In the genomic region with DNA sequence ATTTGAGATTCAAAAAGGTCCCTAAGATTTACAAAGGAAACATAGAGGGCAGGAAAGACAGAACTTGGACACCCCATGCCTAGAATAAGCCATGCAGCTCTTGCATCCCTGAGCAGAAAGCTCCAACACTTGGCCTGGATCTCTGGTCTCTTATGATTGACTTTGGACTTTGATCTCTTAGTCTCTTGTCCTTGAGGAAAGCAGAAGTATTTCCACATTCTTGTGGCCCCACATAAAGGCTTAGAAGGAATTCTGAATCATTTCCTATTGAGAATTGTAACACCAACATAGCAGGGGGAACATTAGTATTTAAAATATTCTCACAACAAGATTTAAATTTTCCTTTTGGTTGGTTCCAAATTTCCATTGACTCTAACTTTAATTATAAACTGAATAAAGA, we compare ENCODE assay signal across 2 cellular contexts.
TF ChIP-seq lines count a peak whose summit lies in the region.

No MANE protein-coding gene starts in this region.

TF ChIP-seq in SK-N-SH, 30 proteins besides CTCF, POLR2A, EP300 and RAD21:
- TF ChIP-seq RFX5 (IDR thresholded peaks at IDR 0.05; ENCODE audit: low read length) = no peak
- no peak for TF ChIP-seq MEF2A (IDR thresholded peaks at IDR 0.05; ENCODE audit: borderline replicate concordance, low read depth)
- TF ChIP-seq ELF1 (IDR thresholded peaks at IDR 0.05) = no peak
- no peak for TF ChIP-seq TAF1 (IDR thresholded peaks at IDR 0.05; ENCODE audit: borderline replicate concordance, low read depth, low read length)
- TF ChIP-seq EZH2phosphoT487 (IDR thresholded peaks at IDR 0.05; ENCODE audit: borderline replicate concordance, low read depth) = no peak
- TF ChIP-seq, protein P1, sequence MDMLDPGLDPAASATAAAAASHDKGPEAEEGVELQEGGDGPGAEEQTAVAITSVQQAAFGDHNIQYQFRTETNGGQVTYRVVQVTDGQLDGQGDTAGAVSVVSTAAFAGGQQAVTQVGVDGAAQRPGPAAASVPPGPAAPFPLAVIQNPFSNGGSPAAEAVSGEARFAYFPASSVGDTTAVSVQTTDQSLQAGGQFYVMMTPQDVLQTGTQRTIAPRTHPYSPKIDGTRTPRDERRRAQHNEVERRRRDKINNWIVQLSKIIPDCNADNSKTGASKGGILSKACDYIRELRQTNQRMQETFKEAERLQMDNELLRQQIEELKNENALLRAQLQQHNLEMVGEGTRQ (IDR thresholded peaks at IDR 0.05; ENCODE audit: borderline replicate concordance, low read depth, low read length) = no peak
- no peak for TF ChIP-seq FOSL2 (IDR thresholded peaks at IDR 0.05; ENCODE audit: borderline replicate concordance, low read depth)
- TF ChIP-seq, protein P2, sequence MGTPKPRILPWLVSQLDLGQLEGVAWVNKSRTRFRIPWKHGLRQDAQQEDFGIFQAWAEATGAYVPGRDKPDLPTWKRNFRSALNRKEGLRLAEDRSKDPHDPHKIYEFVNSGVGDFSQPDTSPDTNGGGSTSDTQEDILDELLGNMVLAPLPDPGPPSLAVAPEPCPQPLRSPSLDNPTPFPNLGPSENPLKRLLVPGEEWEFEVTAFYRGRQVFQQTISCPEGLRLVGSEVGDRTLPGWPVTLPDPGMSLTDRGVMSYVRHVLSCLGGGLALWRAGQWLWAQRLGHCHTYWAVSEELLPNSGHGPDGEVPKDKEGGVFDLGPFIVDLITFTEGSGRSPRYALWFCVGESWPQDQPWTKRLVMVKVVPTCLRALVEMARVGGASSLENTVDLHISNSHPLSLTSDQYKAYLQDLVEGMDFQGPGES (IDR thresholded peaks at IDR 0.05; ENCODE audit: low read depth, low read length) = no peak
- no peak for TF ChIP-seq GABPA (IDR thresholded peaks at IDR 0.05; ENCODE audit: low read depth)
- no peak for TF ChIP-seq GATA2 (CRISPR knock-in tag; IDR thresholded peaks at IDR 0.05)
- no peak for TF ChIP-seq YY1 (IDR thresholded peaks at IDR 0.05; ENCODE audit: low read depth)

TF ChIP-seq in H1, 55 proteins besides CTCF, POLR2A, EP300 and RAD21:
- TF ChIP-seq, protein P1 (IDR thresholded peaks at IDR 0.05; ENCODE audit: low read length) = no peak
- TF ChIP-seq GABPA (IDR thresholded peaks at IDR 0.05; ENCODE audit: borderline replicate concordance, insufficient read depth, low read length) = no peak
- no peak for TF ChIP-seq KDM4A (IDR thresholded peaks at IDR 0.05; ENCODE audit: low read depth, low read length, severe bottlenecking)
- no peak for TF ChIP-seq SP2 (IDR thresholded peaks at IDR 0.05; ENCODE audit: low read length)
- TF ChIP-seq SIX5 (IDR thresholded peaks at IDR 0.05; ENCODE audit: low read depth, low read length) = no peak
- no peak for TF ChIP-seq FOSL1 (IDR thresholded peaks at IDR 0.05; ENCODE audit: insufficient read depth, low read depth, low read length)
- TF ChIP-seq RBBP5 (IDR thresholded peaks at IDR 0.05; ENCODE audit: borderline replicate concordance, low read depth, low read length) = no peak
- no peak for TF ChIP-seq MAX (IDR thresholded peaks at IDR 0.05)
- TF ChIP-seq ZNF274 (IDR thresholded peaks at IDR 0.05; ENCODE audit: borderline replicate concordance, extremely low read depth, low read length) = no peak
- TF ChIP-seq HDAC6 (IDR thresholded peaks at IDR 0.05; ENCODE audit: low read depth, low read length) = no peak
- no peak for TF ChIP-seq NANOG (IDR thresholded peaks at IDR 0.05; ENCODE audit: insufficient read depth, low read depth, low read length, poor library complexity, severe bottlenecking)
- TF ChIP-seq BACH1 (IDR thresholded peaks at IDR 0.05; ENCODE audit: low read length) = no peak
- TF ChIP-seq YY1 (IDR thresholded peaks at IDR 0.05; ENCODE audit: low read depth, low read length) = no peak
- no peak for TF ChIP-seq POU5F1 (IDR thresholded peaks at IDR 0.05; ENCODE audit: low read depth, low read length)
- no peak for TF ChIP-seq BRCA1 (IDR thresholded peaks at IDR 0.05; ENCODE audit: low read depth, low read length)
- no peak for TF ChIP-seq JUN (IDR thresholded peaks at IDR 0.05; ENCODE audit: low read depth, low read length)
- no peak for TF ChIP-seq RFX5 (IDR thresholded peaks at IDR 0.05; ENCODE audit: borderline replicate concordance, low read depth, low read length)
- no peak for TF ChIP-seq ATF2 (IDR thresholded peaks at IDR 0.05; ENCODE audit: low read length)
